ENCODE assay signal across 8 cellular contexts in genomic region chr2:26640331-26640745, GRCh38. TPM values are rescaled to one million over a fixed set of nuclear protein-coding genes. Genes with fewer than 3 reads are reported as not detected.
DNase-seq lines count a peak whose midpoint lies in the region; ATAC-seq and TF ChIP-seq lines count a peak whose summit lies in the region.

No MANE protein-coding gene starts in this region.

- H3K27ac ChIP-seq in esophagus muscularis mucosa (replicated peaks in 1 of 4) = no peak overlapping the region

- H3K4me1 ChIP-seq in Loucy (ENCODE audit: insufficient read depth, low read length, poor library complexity, severe bottlenecking) = no peaks in the 10 kb centered on the region
- H3K4me1 ChIP-seq in esophagus muscularis mucosa = peaks cover 0 to 9% (median 8%) of the 10 kb centered on the region in 4 donors

- POLR2A ChIA-PET in T-cell (lab: Charles Lee) = no interaction called here

- intact Hi-C loops in esophagus muscularis mucosa (cut with DNase I) = no loop called here

- no peak overlapping the region for H3K9ac ChIP-seq in Loucy (ENCODE audit: low read depth, low read length, poor library complexity, severe bottlenecking)

- 46% methylated on average over 8 of the region's 8 CpGs for WGBS in esophagus muscularis mucosa

- H3K4me2 ChIP-seq in Loucy (ENCODE audit: low read depth, low read length, poor library complexity, severe bottlenecking) = no peak overlapping the region

- H3K36me3 ChIP-seq in Loucy (ENCODE audit: insufficient read depth, low read length) (no peaks in the 10 kb centered on the region), esophagus muscularis mucosa (no peaks in the 10 kb centered on the region)

- CTCF ChIA-PET in T-cell (lab: Charles Lee) = no interaction called here

- no peak overlapping the region for H3K4me3 ChIP-seq in Loucy (ENCODE audit: low read length, poor library complexity, severe bottlenecking)
- H3K4me3 ChIP-seq in esophagus muscularis mucosa = no peak overlapping the region

- ATAC-seq in GM18511 (IDR thresholded peaks at IDR 0.05; ENCODE audit: unreplicated experiment) (no peak), T-cell (replicated peaks in 1 of 4) (no peak)

- no peaks in the 10 kb centered on the region for H3F3A ChIP-seq in Loucy (ENCODE audit: low read depth)

- H3K36me3 Mint-ChIP-seq in nephron (ENCODE audit: low read depth) (no peaks in the 10 kb centered on the region), T-cell (no peaks in the 10 kb centered on the region)

- no peaks in the 10 kb centered on the region for H3K79me2 ChIP-seq in Loucy (ENCODE audit: insufficient read depth, low read length)

- H3K27me3 Mint-ChIP-seq in nephron (ENCODE audit: low read depth) (peaks cover 24% of the 10 kb centered on the region), T-cell (peaks cover 28 to 47% of the 10 kb centered on the region in 2 donors)

- TF ChIP-seq EP300 in esophagus muscularis mucosa (IDR thresholded peaks at IDR 0.05) = no peak

- no peak for TF ChIP-seq POLR2A in esophagus muscularis mucosa (IDR thresholded peaks at IDR 0.05; ENCODE audit: low read depth)

- DNase-seq in EL = peak; percentile 84
- DNase-seq in ecto neural progenitor cell (ENCODE audit: low spot score) = peak; percentile 55
- DNase-seq in activated CD4-positive, CD25-positive, alpha-beta regulatory T cell (lab: John Stamatoyannopoulos, UW) = no peak
- DNase-seq in esophagus muscularis mucosa (ENCODE audit: extremely low spot score) = no peak
- no peak for DNase-seq in T-cell

- TF ChIP-seq CTCF in Loucy (conservative IDR thresholded peaks at IDR 0.05; ENCODE audit: low read length) (no peak), nephron (IDR thresholded peaks at IDR 0.05; ENCODE audit: unreplicated experiment in 3 of 3) (no peak), esophagus muscularis mucosa (IDR thresholded peaks at IDR 0.05) (no peak)

- H3K4me1 Mint-ChIP-seq in nephron (peaks cover 12% of the 10 kb centered on the region), T-cell (no peaks in the 10 kb centered on the region)

- no peaks in the 10 kb centered on the region for H3K9me3 Mint-ChIP-seq in nephron
- no peaks in the 10 kb centered on the region for H3K9me3 Mint-ChIP-seq in T-cell

- H3K4me3 Mint-ChIP-seq in nephron (no peak overlapping the region), T-cell (no peak overlapping the region)

- H3K27me3 ChIP-seq in Loucy (ENCODE audit: insufficient read depth, low read length, poor library complexity, severe bottlenecking) (no peaks in the 10 kb centered on the region), esophagus muscularis mucosa (peaks cover 0 to 8% (median 0%) of the 10 kb centered on the region in 4 donors)

- no peaks in the 10 kb centered on the region for H3K9me2 ChIP-seq in Loucy (replicated peaks; ENCODE audit: low read depth, low read length)

- H2AFZ ChIP-seq in Loucy (ENCODE audit: low read length) = peak overlapping the region; percentile 34; the same call in 1 of the 2 replicates

- peak overlapping the region in 2 of 3 experiments; percentile 25 to 37 for H3K27ac Mint-ChIP-seq in nephron
- no peak overlapping the region for H3K27ac Mint-ChIP-seq in T-cell

- H3K9me3 ChIP-seq in Loucy (ENCODE audit: insufficient read depth, low read depth, low read length) = no peaks in the 10 kb centered on the region
- H3K9me3 ChIP-seq in esophagus muscularis mucosa = no peaks in the 10 kb centered on the region

- no peaks in the 10 kb centered on the region for H4K20me1 ChIP-seq in Loucy (ENCODE audit: insufficient read depth, low read length, poor library complexity, severe bottlenecking)

RNA-seq across cellular contexts. Expression of gene CIB4, which starts 0.8 kb away (rescaled TPM):
- not detected for total RNA-seq in esophagus muscularis mucosa
- not detected for total RNA-seq in T-cell

RNA-seq across cellular contexts. Expression of gene KCNK3, which starts 52.2 kb away (rescaled TPM):
- 10 to 100 TPM in 1 of 4 donors, 1 to 10 TPM in 3; 2.1 to 13.0 (median 7.9) TPM for total RNA-seq in esophagus muscularis mucosa
- under 1 TPM in 3 of 5 donors, not detected in 2; 0.23 to 0.35 (median 0.26) TPM for total RNA-seq in T-cell

Comparison
In these comparisons a context has a peak if more than half of its experiments do, and no peak if none do; other contexts are left out.
1. DNase-seq: peak in EL (single experiment) and ecto neural progenitor cell (single experiment); none in activated CD4-positive, CD25-positive, alpha-beta regulatory T cell (0 of 4), esophagus muscularis mucosa (single experiment) and T-cell (0 of 34).
2. H3K27ac Mint-ChIP-seq: peak in nephron (2 of 3); none in T-cell (0 of 2).